In genomic region chr4:39932776-39933402, GRCh38 we compare ENCODE assay signal across 11 cellular contexts. TPM values are rescaled to one million over a fixed set of nuclear protein-coding genes. Genes with fewer than 3 reads are reported as not detected.
DNase-seq lines count a peak whose midpoint lies in the region; ATAC-seq and TF ChIP-seq lines count a peak whose summit lies in the region.
"Had no signal": no experiment of that assay in that cellular context is flagged by ENCODE, and none has a peak within 500 bp of the region (broad histone marks: within the 10 kb centered on the region; RNA-seq: fewer than 3 reads in every experiment).

No MANE protein-coding gene starts in this region.

- peaks cover 0 to 2% (median 0%) of the 10 kb centered on the region in 8 donors for H3K9me3 Mint-ChIP-seq in CD4-positive, alpha-beta memory T cell
- H3K9me3 Mint-ChIP-seq in GM23338: no peaks in the 10 kb centered on the region; the same call in 2 of the 3 replicates
- H3K9me3 Mint-ChIP-seq in activated CD8-positive, alpha-beta T cell treated with anti-CD3 and anti-CD28 coated beads, Interleukin-2, amount 10 ng/mL, durations not matched to agents 7 days and 5 days (ENCODE audit: insufficient read depth): no peaks in the 10 kb centered on the region

- peaks cover 7 to 24% of the 10 kb centered on the region in 2 donors for H3K36me3 Mint-ChIP-seq in CD4-positive, alpha-beta memory T cell
- peaks cover 7% of the 10 kb centered on the region; the same call in 2 of the 3 replicates for H3K36me3 Mint-ChIP-seq in GM23338 (ENCODE audit: low read depth)
- peaks cover 35% of the 10 kb centered on the region for H3K36me3 Mint-ChIP-seq in activated CD8-positive, alpha-beta T cell treated with anti-CD3 and anti-CD28 coated beads, Interleukin-2, amount 10 ng/mL, durations not matched to agents 7 days and 5 days (ENCODE audit: low read depth)

- no peaks in the 10 kb centered on the region for H3K27me3 ChIP-seq in CD4-positive, alpha-beta memory T cell (ENCODE audit: insufficient read depth, low read length)
- H3K27me3 ChIP-seq in GM23338 (ENCODE audit: insufficient read depth): no peaks in the 10 kb centered on the region

- intact Hi-C loops in CD4-positive, alpha-beta memory T cell (cut with micrococcal nuclease): loop anchor here (5.0 kb wide), 1 partner anchor 44 kb away; the partner anchor contains the start of gene PDS5A

- H3K9me3 ChIP-seq in CD4-positive, alpha-beta memory T cell (ENCODE audit: control insufficient read depth in 1 of 2, low read length in 2 of 2): no peaks in the 10 kb centered on the region

- no peaks in the 10 kb centered on the region for H3K27me3 Mint-ChIP-seq in CD4-positive, alpha-beta memory T cell
- H3K27me3 Mint-ChIP-seq in GM23338 (ENCODE audit: insufficient read depth, low read depth, poor library complexity): peaks cover 5% of the 10 kb centered on the region
- H3K27me3 Mint-ChIP-seq in activated CD8-positive, alpha-beta T cell treated with anti-CD3 and anti-CD28 coated beads, Interleukin-2, amount 10 ng/mL, durations not matched to agents 7 days and 5 days (ENCODE audit: low read depth): no peaks in the 10 kb centered on the region

- no peak for ATAC-seq in GM23338
- peak; percentile 79 for ATAC-seq in activated CD8-positive, alpha-beta T cell treated with anti-CD3 and anti-CD28 coated beads, Interleukin-2, amount 10 ng/mL, durations not matched to agents 7 days and 5 days
- ATAC-seq in HG03565 (IDR thresholded peaks at IDR 0.05; ENCODE audit: unreplicated experiment): no peak
- no peak for ATAC-seq in GM19351 (IDR thresholded peaks at IDR 0.05; ENCODE audit: unreplicated experiment)

- POLR2A ChIA-PET in CD4-positive, alpha-beta memory T cell (lab: Charles Lee; ENCODE audit: partially characterized antibody): interaction anchor here (0.6 kb wide), 1 partner anchor 301 kb away, joined by 3 read pairs; no protein-coding TSS in a partner anchor
- POLR2A ChIA-PET in activated CD8-positive, alpha-beta T cell treated with anti-CD3 and anti-CD28 coated beads, Interleukin-2, amount 10 ng/mL, durations not matched to agents 7 days and 5 days (lab: Charles Lee): no interaction called here

- H3K27ac ChIP-seq in CD4-positive, alpha-beta memory T cell (ENCODE audit: low read depth, low read length): peak overlapping the region; percentile 35
- H3K27ac ChIP-seq in GM23338 (ENCODE audit: low read depth): 0 out of 2 replicates have a peak overlapping the region, but pooled peaks have one; percentile 15

- H3K4me1 Mint-ChIP-seq in CD4-positive, alpha-beta memory T cell: peaks cover 50 to 76% (median 58%) of the 10 kb centered on the region in 4 donors
- H3K4me1 Mint-ChIP-seq in GM23338: peaks cover 31% of the 10 kb centered on the region
- H3K4me1 Mint-ChIP-seq in activated CD8-positive, alpha-beta T cell treated with anti-CD3 and anti-CD28 coated beads, Interleukin-2, amount 10 ng/mL, durations not matched to agents 7 days and 5 days (ENCODE audit: low read depth): peaks cover 51% of the 10 kb centered on the region

- H3K4me1 ChIP-seq in CD4-positive, alpha-beta memory T cell (ENCODE audit: insufficient read depth, low read length): peaks cover 58% of the 10 kb centered on the region
- peaks cover 12% of the 10 kb centered on the region for H3K4me1 ChIP-seq in GM23338 (ENCODE audit: insufficient read depth)

- H3K4me3 Mint-ChIP-seq in CD4-positive, alpha-beta memory T cell: peak overlapping the region; percentile 28 to 82 (median 69)
- no peak overlapping the region for H3K4me3 Mint-ChIP-seq in GM23338
- H3K4me3 Mint-ChIP-seq in activated CD8-positive, alpha-beta T cell treated with anti-CD3 and anti-CD28 coated beads, Interleukin-2, amount 10 ng/mL, durations not matched to agents 7 days and 5 days: peak overlapping the region; percentile 34

- H3K27ac Mint-ChIP-seq in CD4-positive, alpha-beta memory T cell: peak overlapping the region; percentile 81 to 92 (median 88)
- no peak overlapping the region for H3K27ac Mint-ChIP-seq in GM23338
- H3K27ac Mint-ChIP-seq in activated CD8-positive, alpha-beta T cell treated with anti-CD3 and anti-CD28 coated beads, Interleukin-2, amount 10 ng/mL, durations not matched to agents 7 days and 5 days: peak overlapping the region; percentile 57

- peak in 4 of 5 donors; percentile 31 to 41 (median 34) for DNase-seq in CD4-positive, alpha-beta memory T cell
- DNase-seq in GM23338 (ENCODE audit: low spot score) (no peak), lung microvascular endothelial cell (ENCODE audit: low read depth in 2 of 2) (peak; percentile 32 to 43), NCI-H510A treated with DMSO at 0.1 percent for 48 hours (lab: John Stamatoyannopoulos, UW) (no peak), DMS79 treated with DMSO at 0.1 percent for 48 hours (lab: John Stamatoyannopoulos, UW) (no peak)
- DNase-seq in activated CD8-positive, alpha-beta T cell treated with anti-CD3 and anti-CD28 coated beads, Interleukin-2, amount 10 ng/mL, durations not matched to agents 7 days and 5 days: peak; percentile 45
- DNase-seq: activated CD4-positive, alpha-beta T cell treated with anti-CD3 and anti-CD28 coated beads for 48 hours; glutamatergic neuron; stimulated activated naive CD4-positive, alpha-beta T cell treated with Interleukin-2 at 50 U/mL for 16 hours had no signal

- H3K4me3 ChIP-seq in CD4-positive, alpha-beta memory T cell (ENCODE audit: low read length in 2 of 2): peak overlapping the region in 1 of 2 donors; percentile 35
- H3K4me3 ChIP-seq in GM23338: no peak overlapping the region

- H2AFZ ChIP-seq in GM23338: no peak overlapping the region

- no peaks in the 10 kb centered on the region for H3K9me2 ChIP-seq in GM23338 (ENCODE audit: insufficient read depth)

- H3F3A ChIP-seq in GM23338 (replicated peaks; ENCODE audit: low read depth): no peaks in the 10 kb centered on the region

- H3K36me3 ChIP-seq in CD4-positive, alpha-beta memory T cell (ENCODE audit: insufficient read depth, low read length): no peaks in the 10 kb centered on the region
- no peaks in the 10 kb centered on the region; the same call in 1 of the 2 replicates for H3K36me3 ChIP-seq in GM23338 (ENCODE audit: insufficient read depth)

- H3K79me2 ChIP-seq in GM23338 (replicated peaks; ENCODE audit: insufficient read depth): peaks cover 94% of the 10 kb centered on the region

- CTCF ChIA-PET in CD4-positive, alpha-beta memory T cell (lab: Charles Lee; ENCODE audit: partially characterized antibody): interaction anchor here (0.8 kb wide), 1 partner anchor 42 kb away, joined by 3 read pairs; no protein-coding TSS in a partner anchor
- CTCF ChIA-PET in activated CD8-positive, alpha-beta T cell treated with anti-CD3 and anti-CD28 coated beads, Interleukin-2, amount 10 ng/mL, durations not matched to agents 7 days and 5 days (lab: Charles Lee): interaction anchor here (0.9 to 1.1 kb wide), 2 partner anchors 8 to 45 kb away, joined by 3 to 4 read pairs; no protein-coding TSS in a partner anchor

- H3K4me2 ChIP-seq in GM23338: no peak overlapping the region

- no peak for TF ChIP-seq CTCF in GM23338 (conservative IDR thresholded peaks at IDR 0.05; ENCODE audit: low read depth in 2 of 2)

- peaks cover 15% of the 10 kb centered on the region; the same call in 1 of the 2 replicates for H4K20me1 ChIP-seq in GM23338 (replicated peaks; ENCODE audit: insufficient read depth)

TF ChIP-seq in GM23338, 12 proteins besides CTCF, POLR2A, EP300 and RAD21 (continues in another document):
- TF ChIP-seq POLR2AphosphoS5 (IDR thresholded peaks at IDR 0.05; ENCODE audit: low read depth) (no peak), ZNF114 (CRISPR knock-in tag; IDR thresholded peaks at IDR 0.05) (no peak), ZNF331 (CRISPR knock-in tag; IDR thresholded peaks at IDR 0.05; ENCODE audit: low read depth) (no peak), NANOG (IDR thresholded peaks at IDR 0.05; ENCODE audit: borderline replicate concordance) (no peak), ETS1 (IDR thresholded peaks at IDR 0.05) (no peak), STAT1 (IDR thresholded peaks at IDR 0.05; ENCODE audit: unreplicated experiment) (no peak), EZH2 (IDR thresholded peaks at IDR 0.05; ENCODE audit: low read depth, unreplicated experiment) (no peak), EZH2phosphoT487 (IDR thresholded peaks at IDR 0.05; ENCODE audit: unreplicated experiment) (no peak), JUNB (IDR thresholded peaks at IDR 0.05; ENCODE audit: unreplicated experiment) (no peak)

RNA-seq across cellular contexts. Expression of gene PDS5A, which starts 44.8 kb away (rescaled TPM):
- 10 to 100 TPM; 96.9 to 97.6 TPM for total RNA-seq in CD4-positive, alpha-beta memory T cell
- 10 to 100 TPM; 27.4 to 56.6 TPM for polyA plus RNA-seq in CD4-positive, alpha-beta memory T cell
- 72.4 and 91.9 TPM in 2 replicates for total RNA-seq in GM23338 (2014; rRNA removed; shearing (Covaris generic))
- 20.1 and 22.1 TPM in 2 replicates for polyA plus RNA-seq in GM23338 (2016; fragmentation: Nextera tagmentation; extraction: Ambion mirVana)
- total RNA-seq in activated CD8-positive, alpha-beta T cell treated with anti-CD3 and anti-CD28 coated beads, Interleukin-2, amount 10 ng/mL, durations not matched to agents 7 days and 5 days: 100 to 1,000 TPM; 120 to 126 TPM
- total RNA-seq in lung microvascular endothelial cell: 35.1 and 52.8 TPM in 2 replicates

Comparison
In these comparisons a context has a peak if more than half of its experiments do, and no peak if none do; other contexts are left out.
1. DNase-seq: peak in CD4-positive, alpha-beta memory T cell (4 of 5), activated CD8-positive, alpha-beta T cell treated with anti-CD3 and anti-CD28 coated beads, Interleukin-2, amount 10 ng/mL, durations not matched to agents 7 days and 5 days (single experiment) and lung microvascular endothelial cell (2 of 2); none in GM23338 (single experiment), NCI-H510A treated with DMSO at 0.1 percent for 48 hours (single experiment) and DMS79 treated with DMSO at 0.1 percent for 48 hours (single experiment).